In the genomic region with DNA sequence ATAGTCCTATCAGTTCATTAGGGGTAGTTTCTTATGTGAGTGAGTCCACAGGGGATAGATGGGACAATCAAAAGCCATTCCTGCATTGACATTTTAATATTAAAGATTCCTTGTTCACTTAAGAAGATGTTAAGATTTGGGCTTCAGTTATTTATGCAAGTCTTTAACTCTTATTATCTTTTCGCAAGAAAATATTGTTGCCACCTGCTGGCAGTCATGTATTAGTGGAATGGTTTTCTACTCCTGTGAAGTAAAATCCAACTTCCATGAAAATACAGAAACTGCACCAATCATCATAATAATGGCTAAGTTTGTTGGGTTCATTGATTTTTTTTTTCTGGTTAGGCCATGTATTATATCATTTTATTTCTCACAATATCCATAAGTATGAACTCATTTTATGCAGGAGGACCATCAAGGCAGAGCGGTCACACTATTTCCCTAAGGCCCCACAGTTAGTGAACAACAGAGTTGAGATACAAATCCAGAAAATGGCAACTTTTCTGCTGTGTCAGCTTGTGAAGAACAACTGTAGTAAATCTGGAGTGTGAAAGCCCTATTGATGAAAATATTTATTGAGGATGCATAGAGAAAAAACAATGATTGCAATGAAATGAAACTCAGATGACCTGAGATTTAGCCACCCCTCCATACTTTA, we compare ENCODE assay signal across 12 cellular contexts.
DNase-seq lines count a peak whose midpoint lies in the region; ATAC-seq and TF ChIP-seq lines count a peak whose summit lies in the region.
"Had no signal": no experiment of that assay in that cellular context is flagged by ENCODE, and none has a peak within 500 bp of the region (broad histone marks: within the 10 kb centered on the region; RNA-seq: fewer than 3 reads in every experiment).

No MANE protein-coding gene starts in this region.

- H3K27ac ChIP-seq in 22Rv1 = no peak overlapping the region
- no peak overlapping the region for H3K27ac ChIP-seq in RWPE2 (ENCODE audit: poor library complexity, severe bottlenecking)
- no peak overlapping the region for H3K27ac ChIP-seq in esophagus muscularis mucosa (replicated peaks in 1 of 4)

- intact Hi-C loops in esophagus muscularis mucosa (cut with DNase I) = no loop called here

- H3K9me3 ChIP-seq in RWPE2 (ENCODE audit: severe bottlenecking) = no peaks in the 10 kb centered on the region
- no peaks in the 10 kb centered on the region for H3K9me3 ChIP-seq in esophagus muscularis mucosa

- no peak for TF ChIP-seq EP300 in esophagus muscularis mucosa (IDR thresholded peaks at IDR 0.05)

- TF ChIP-seq POLR2A in esophagus muscularis mucosa (IDR thresholded peaks at IDR 0.05; ENCODE audit: low read depth) = no peak

- DNase-seq in GM13977 (ENCODE audit: low spot score) (no peak), RWPE2 (ENCODE audit: low spot score) (no peak), fibroblast of the aortic adventitia (ENCODE audit: low read depth) (peak; percentile 60), esophagus muscularis mucosa (ENCODE audit: extremely low spot score) (no peak), T-helper 2 cell (no peak)
- DNase-seq: activated CD4-positive, alpha-beta T cell treated with anti-CD3 and anti-CD28 coated beads for 1 hour; activated gamma-delta T cell; CD4-positive, alpha-beta T cell; RPMI8226 had no signal

- H3K4me3 ChIP-seq in RWPE2 (ENCODE audit: severe bottlenecking) = no peak overlapping the region
- H3K4me3 ChIP-seq in fibroblast of the aortic adventitia (ENCODE audit: low read depth, low read length) = no peak overlapping the region
- H3K4me3 ChIP-seq in esophagus muscularis mucosa = no peak overlapping the region

- H3K4me1 ChIP-seq in RWPE2 (ENCODE audit: insufficient read depth, poor library complexity, severe bottlenecking) (no peaks in the 10 kb centered on the region), esophagus muscularis mucosa (no peaks in the 10 kb centered on the region)

- TF ChIP-seq CTCF in 22Rv1 (IDR thresholded peaks at IDR 0.05) = peak; percentile 28
- TF ChIP-seq CTCF in GM13977 (IDR thresholded peaks at IDR 0.05; ENCODE audit: extremely low read depth, insufficient read depth, missing control alignments) = peak; percentile 23
- peak; percentile 73 for TF ChIP-seq CTCF in RWPE2 (IDR thresholded peaks at IDR 0.05; ENCODE audit: poor library complexity, severe bottlenecking)
- TF ChIP-seq CTCF in fibroblast of the aortic adventitia (IDR thresholded peaks at IDR 0.05; ENCODE audit: insufficient read depth, low read length) = peak; percentile 52
- peak in 1 of 3 experiments; percentile 17 for TF ChIP-seq CTCF in esophagus muscularis mucosa (IDR thresholded peaks at IDR 0.05)

- 73% methylated on average over 2 of the region's 2 CpGs for WGBS in esophagus muscularis mucosa

- in situ Hi-C loops in GM13977 (cut with MboI; ENCODE audit: low pct_unique_long_range_greater_than_20kb, low sequenced_read_pairs, unreplicated experiment) = no loop called here

- no peak for ATAC-seq in RWPE2 (ENCODE audit: low read depth)
- no peak for ATAC-seq in HG03442 (IDR thresholded peaks at IDR 0.05; ENCODE audit: unreplicated experiment)
- no peak for ATAC-seq in GM19395 (IDR thresholded peaks at IDR 0.05; ENCODE audit: unreplicated experiment)

- no peaks in the 10 kb centered on the region for H3K27me3 ChIP-seq in RWPE2 (ENCODE audit: insufficient read depth, poor library complexity, severe bottlenecking)
- H3K27me3 ChIP-seq in esophagus muscularis mucosa = no peaks in the 10 kb centered on the region

- H3K36me3 ChIP-seq in RWPE2 (ENCODE audit: low read depth) (no peaks in the 10 kb centered on the region), esophagus muscularis mucosa (peaks cover 0 to 17% (median 0%) of the 10 kb centered on the region in 4 donors)
